1 cellular context compared by ENCODE assay signal in the genomic region with DNA sequence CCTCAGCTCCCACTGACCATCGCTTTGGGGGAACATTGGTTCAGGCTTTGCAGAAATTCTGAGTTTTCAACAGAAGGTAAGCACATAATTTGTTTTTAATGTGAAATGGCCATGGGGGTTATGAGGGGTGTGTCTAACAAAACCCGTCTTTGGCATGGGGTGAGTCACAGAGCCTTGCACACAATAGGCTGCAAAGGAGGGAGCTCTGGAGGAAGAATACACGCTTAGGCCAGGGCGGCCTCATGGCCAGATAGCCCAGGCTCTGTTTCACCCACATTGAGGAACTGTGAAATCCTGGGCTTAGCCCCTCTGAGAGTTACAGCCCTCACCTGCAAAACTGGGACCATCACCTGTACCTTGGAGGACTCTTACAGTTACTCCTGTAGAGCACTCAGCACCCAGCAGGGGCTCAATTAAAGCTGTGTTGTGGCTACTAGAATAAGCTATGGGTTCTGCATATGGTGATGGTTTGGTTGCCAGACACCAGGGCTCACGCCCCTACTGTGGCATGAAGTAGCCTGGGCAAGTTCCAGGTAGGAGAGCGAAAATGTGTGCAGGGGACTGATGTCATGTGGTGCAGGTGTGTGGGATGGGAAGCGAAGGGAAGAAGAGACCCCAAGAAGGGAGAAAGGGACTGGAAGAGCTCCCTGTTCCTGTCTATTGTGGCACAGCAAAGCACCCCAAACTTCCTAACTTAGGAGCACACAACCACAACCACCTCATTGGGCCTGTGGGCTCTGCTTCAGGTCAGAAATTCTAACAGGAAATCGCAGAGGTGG.
TF ChIP-seq lines count a peak whose summit lies in the region.

No MANE protein-coding gene starts in this region.

TF ChIP-seq in GM23338, 12 proteins besides CTCF, POLR2A, EP300 and RAD21 (continued from another document):
- TF ChIP-seq, protein P1, sequence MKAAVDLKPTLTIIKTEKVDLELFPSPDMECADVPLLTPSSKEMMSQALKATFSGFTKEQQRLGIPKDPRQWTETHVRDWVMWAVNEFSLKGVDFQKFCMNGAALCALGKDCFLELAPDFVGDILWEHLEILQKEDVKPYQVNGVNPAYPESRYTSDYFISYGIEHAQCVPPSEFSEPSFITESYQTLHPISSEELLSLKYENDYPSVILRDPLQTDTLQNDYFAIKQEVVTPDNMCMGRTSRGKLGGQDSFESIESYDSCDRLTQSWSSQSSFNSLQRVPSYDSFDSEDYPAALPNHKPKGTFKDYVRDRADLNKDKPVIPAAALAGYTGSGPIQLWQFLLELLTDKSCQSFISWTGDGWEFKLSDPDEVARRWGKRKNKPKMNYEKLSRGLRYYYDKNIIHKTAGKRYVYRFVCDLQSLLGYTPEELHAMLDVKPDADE (IDR thresholded peaks at IDR 0.05), result no peak
- no peak for TF ChIP-seq NANOG (IDR thresholded peaks at IDR 0.05; ENCODE audit: borderline replicate concordance)
- TF ChIP-seq, protein P2, sequence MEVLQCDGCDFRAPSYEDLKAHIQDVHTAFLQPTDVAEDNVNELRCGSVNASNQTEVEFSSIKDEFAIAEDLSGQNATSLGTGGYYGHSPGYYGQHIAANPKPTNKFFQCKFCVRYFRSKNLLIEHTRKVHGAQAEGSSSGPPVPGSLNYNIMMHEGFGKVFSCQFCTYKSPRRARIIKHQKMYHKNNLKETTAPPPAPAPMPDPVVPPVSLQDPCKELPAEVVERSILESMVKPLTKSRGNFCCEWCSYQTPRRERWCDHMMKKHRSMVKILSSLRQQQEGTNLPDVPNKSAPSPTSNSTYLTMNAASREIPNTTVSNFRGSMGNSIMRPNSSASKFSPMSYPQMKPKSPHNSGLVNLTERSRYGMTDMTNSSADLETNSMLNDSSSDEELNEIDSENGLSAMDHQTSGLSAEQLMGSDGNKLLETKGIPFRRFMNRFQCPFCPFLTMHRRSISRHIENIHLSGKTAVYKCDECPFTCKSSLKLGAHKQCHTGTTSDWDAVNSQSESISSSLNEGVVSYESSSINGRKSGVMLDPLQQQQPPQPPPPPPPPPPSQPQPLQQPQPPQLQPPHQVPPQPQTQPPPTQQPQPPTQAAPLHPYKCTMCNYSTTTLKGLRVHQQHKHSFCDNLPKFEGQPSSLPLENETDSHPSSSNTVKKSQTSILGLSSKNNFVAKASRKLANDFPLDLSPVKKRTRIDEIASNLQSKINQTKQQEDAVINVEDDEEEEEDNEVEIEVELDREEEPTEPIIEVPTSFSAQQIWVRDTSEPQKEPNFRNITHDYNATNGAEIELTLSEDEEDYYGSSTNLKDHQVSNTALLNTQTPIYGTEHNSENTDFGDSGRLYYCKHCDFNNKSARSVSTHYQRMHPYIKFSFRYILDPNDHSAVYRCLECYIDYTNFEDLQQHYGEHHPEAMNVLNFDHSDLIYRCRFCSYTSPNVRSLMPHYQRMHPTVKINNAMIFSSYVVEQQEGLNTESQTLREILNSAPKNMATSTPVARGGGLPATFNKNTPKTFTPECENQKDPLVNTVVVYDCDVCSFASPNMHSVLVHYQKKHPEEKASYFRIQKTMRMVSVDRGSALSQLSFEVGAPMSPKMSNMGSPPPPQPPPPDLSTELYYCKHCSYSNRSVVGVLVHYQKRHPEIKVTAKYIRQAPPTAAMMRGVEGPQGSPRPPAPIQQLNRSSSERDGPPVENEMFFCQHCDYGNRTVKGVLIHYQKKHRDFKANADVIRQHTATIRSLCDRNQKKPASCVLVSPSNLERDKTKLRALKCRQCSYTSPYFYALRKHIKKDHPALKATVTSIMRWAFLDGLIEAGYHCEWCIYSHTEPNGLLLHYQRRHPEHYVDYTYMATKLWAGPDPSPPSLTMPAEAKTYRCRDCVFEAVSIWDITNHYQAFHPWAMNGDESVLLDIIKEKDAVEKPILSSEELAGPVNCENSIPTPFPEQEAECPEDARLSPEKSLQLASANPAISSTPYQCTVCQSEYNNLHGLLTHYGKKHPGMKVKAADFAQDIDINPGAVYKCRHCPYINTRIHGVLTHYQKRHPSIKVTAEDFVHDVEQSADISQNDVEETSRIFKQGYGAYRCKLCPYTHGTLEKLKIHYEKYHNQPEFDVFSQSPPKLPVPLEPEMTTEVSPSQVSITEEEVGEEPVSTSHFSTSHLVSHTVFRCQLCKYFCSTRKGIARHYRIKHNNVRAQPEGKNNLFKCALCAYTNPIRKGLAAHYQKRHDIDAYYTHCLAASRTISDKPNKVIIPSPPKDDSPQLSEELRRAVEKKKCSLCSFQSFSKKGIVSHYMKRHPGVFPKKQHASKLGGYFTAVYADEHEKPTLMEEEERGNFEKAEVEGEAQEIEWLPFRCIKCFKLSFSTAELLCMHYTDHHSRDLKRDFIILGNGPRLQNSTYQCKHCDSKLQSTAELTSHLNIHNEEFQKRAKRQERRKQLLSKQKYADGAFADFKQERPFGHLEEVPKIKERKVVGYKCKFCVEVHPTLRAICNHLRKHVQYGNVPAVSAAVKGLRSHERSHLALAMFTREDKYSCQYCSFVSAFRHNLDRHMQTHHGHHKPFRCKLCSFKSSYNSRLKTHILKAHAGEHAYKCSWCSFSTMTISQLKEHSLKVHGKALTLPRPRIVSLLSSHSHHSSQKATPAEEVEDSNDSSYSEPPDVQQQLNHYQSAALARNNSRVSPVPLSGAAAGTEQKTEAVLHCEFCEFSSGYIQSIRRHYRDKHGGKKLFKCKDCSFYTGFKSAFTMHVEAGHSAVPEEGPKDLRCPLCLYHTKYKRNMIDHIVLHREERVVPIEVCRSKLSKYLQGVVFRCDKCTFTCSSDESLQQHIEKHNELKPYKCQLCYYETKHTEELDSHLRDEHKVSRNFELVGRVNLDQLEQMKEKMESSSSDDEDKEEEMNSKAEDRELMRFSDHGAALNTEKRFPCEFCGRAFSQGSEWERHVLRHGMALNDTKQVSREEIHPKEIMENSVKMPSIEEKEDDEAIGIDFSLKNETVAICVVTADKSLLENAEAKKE (CRISPR knock-in tag; IDR thresholded peaks at IDR 0.05), result no peak
- no peak for TF ChIP-seq ZNF331 (CRISPR knock-in tag; IDR thresholded peaks at IDR 0.05; ENCODE audit: low read depth)
- no peak for TF ChIP-seq ZNF114 (CRISPR knock-in tag; IDR thresholded peaks at IDR 0.05)
